In genomic region chr17:77995146-77995852, GRCh38 we compare ENCODE assay signal across 11 cellular contexts. TPM values are rescaled to one million over a fixed set of nuclear protein-coding genes. Genes with fewer than 3 reads are reported as not detected.
DNase-seq lines count a peak whose midpoint lies in the region; ATAC-seq and TF ChIP-seq lines count a peak whose summit lies in the region.
"Had no signal": no experiment of that assay in that cellular context is flagged by ENCODE, and none has a peak within 500 bp of the region (broad histone marks: within the 10 kb centered on the region; RNA-seq: fewer than 3 reads in every experiment).

No MANE protein-coding gene starts in this region.

- H3K9me3 ChIP-seq in stomach, result no peaks in the 10 kb centered on the region

- no peaks in the 10 kb centered on the region for H3K27me3 Mint-ChIP-seq in activated CD8-positive, alpha-beta memory T cell treated with anti-CD3 and anti-CD28 coated beads, Interleukin-2, amount 10 ng/mL, durations not matched to agents 7 days and 5 days
- no peaks in the 10 kb centered on the region for H3K27me3 Mint-ChIP-seq in stimulated activated naive CD8-positive, alpha-beta T cell treated with anti-CD3 and anti-CD28 coated beads, Interleukin-15, amount 100 ng/mL, for 72 hours
- H3K27me3 Mint-ChIP-seq: type B pancreatic cell had no signal

- TF ChIP-seq POLR2A in stomach (IDR thresholded peaks at IDR 0.05), result no peak

- H3K36me3 ChIP-seq in stomach, result no peaks in the 10 kb centered on the region

- H3K27ac Mint-ChIP-seq in activated CD8-positive, alpha-beta memory T cell treated with anti-CD3 and anti-CD28 coated beads, Interleukin-2, amount 10 ng/mL, durations not matched to agents 7 days and 5 days, result no peak overlapping the region
- H3K27ac Mint-ChIP-seq in activated naive CD4-positive, alpha-beta T cell treated with anti-CD3 and anti-CD28 coated beads, Interleukin-2, amount 50 U/mL, for 72 hours, result peak overlapping the region in 1 of 2 donors; percentile 58
- H3K27ac Mint-ChIP-seq in stimulated activated naive CD8-positive, alpha-beta T cell treated with anti-CD3 and anti-CD28 coated beads, Interleukin-15, amount 100 ng/mL, for 72 hours, result peak overlapping the region; percentile 45 to 83
- H3K27ac Mint-ChIP-seq: type B pancreatic cell had no signal

- H3K27me3 ChIP-seq in stomach, result no peaks in the 10 kb centered on the region

- no peak overlapping the region for H3K4me3 ChIP-seq in stomach

- no peak for TF ChIP-seq CTCF in stomach (IDR thresholded peaks at IDR 0.05)

- CTCF ChIA-PET in activated CD8-positive, alpha-beta memory T cell treated with anti-CD3 and anti-CD28 coated beads, Interleukin-2, amount 10 ng/mL, durations not matched to agents 7 days and 5 days (lab: Charles Lee), result no interaction called here

- no peak for TF ChIP-seq EP300 in stomach (IDR thresholded peaks at IDR 0.05)

- H3K27ac ChIP-seq in stomach, result no peak overlapping the region
- H3K27ac ChIP-seq: HL-60 had no signal

- H3K36me3 Mint-ChIP-seq in activated CD8-positive, alpha-beta memory T cell treated with anti-CD3 and anti-CD28 coated beads, Interleukin-2, amount 10 ng/mL, durations not matched to agents 7 days and 5 days, result peaks cover 2% of the 10 kb centered on the region
- H3K36me3 Mint-ChIP-seq in activated naive CD4-positive, alpha-beta T cell treated with anti-CD3 and anti-CD28 coated beads, Interleukin-2, amount 50 U/mL, for 72 hours, result peaks cover 0 to 6% of the 10 kb centered on the region in 2 donors

- H3K4me3 Mint-ChIP-seq in activated CD8-positive, alpha-beta memory T cell treated with anti-CD3 and anti-CD28 coated beads, Interleukin-2, amount 10 ng/mL, durations not matched to agents 7 days and 5 days, result no peak overlapping the region
- H3K4me3 Mint-ChIP-seq in stimulated activated naive CD8-positive, alpha-beta T cell treated with anti-CD3 and anti-CD28 coated beads, Interleukin-15, amount 100 ng/mL, for 72 hours, result peak overlapping the region; percentile 14 to 48
- H3K4me3 Mint-ChIP-seq: type B pancreatic cell had no signal

- 47 to 62% (median 54%) methylated on average over 6 of the region's 6 CpGs for WGBS in stomach, 5 donors

- DNase-seq in activated CD8-positive, alpha-beta memory T cell treated with anti-CD3 and anti-CD28 coated beads, Interleukin-2, amount 50 U/mL, for 48 hours, result peak; percentile 58
- no peak for DNase-seq in activated CD8-positive, alpha-beta memory T cell treated with anti-CD3 and anti-CD28 coated beads, Interleukin-2, amount 10 ng/mL, durations not matched to agents 7 days and 5 days
- peak in 1 of 2 donors; percentile 12 for DNase-seq in activated naive CD4-positive, alpha-beta T cell treated with anti-CD3 and anti-CD28 coated beads, Interleukin-2, amount 50 U/mL, for 72 hours (ENCODE audit: low spot score in 2 of 2)
- DNase-seq in left lobe of liver (ENCODE audit: low spot score) (peak; percentile 80), COLO668 (lab: John Stamatoyannopoulos, UW; ENCODE audit: unreplicated experiment) (no peak), stomach (no peak), SK-N-DZ (ENCODE audit: low spot score) (no peak)
- peak in 1 of 2 donors; percentile 15 for DNase-seq in stimulated activated naive CD8-positive, alpha-beta T cell treated with anti-CD3 and anti-CD28 coated beads, Interleukin-15, amount 100 ng/mL, for 72 hours
- DNase-seq: PC-3 had no signal

- ATAC-seq in activated CD8-positive, alpha-beta memory T cell treated with anti-CD3 and anti-CD28 coated beads, Interleukin-2, amount 10 ng/mL, durations not matched to agents 7 days and 5 days, result no peak
- peak; percentile 63 to 71 for ATAC-seq in activated naive CD4-positive, alpha-beta T cell treated with anti-CD3 and anti-CD28 coated beads, Interleukin-2, amount 50 U/mL, for 72 hours
- ATAC-seq in left lobe of liver, result peak; percentile 99
- peak; percentile 81 for ATAC-seq in stimulated activated naive CD8-positive, alpha-beta T cell treated with anti-CD3 and anti-CD28 coated beads, Interleukin-15, amount 100 ng/mL, for 72 hours
- ATAC-seq: PC-3 had no signal

- peaks cover 7% of the 10 kb centered on the region for H3K4me1 Mint-ChIP-seq in activated CD8-positive, alpha-beta memory T cell treated with anti-CD3 and anti-CD28 coated beads, Interleukin-2, amount 10 ng/mL, durations not matched to agents 7 days and 5 days
- peaks cover 58% of the 10 kb centered on the region for H3K4me1 Mint-ChIP-seq in stimulated activated naive CD8-positive, alpha-beta T cell treated with anti-CD3 and anti-CD28 coated beads, Interleukin-15, amount 100 ng/mL, for 72 hours

- H3K9me3 Mint-ChIP-seq in activated CD8-positive, alpha-beta memory T cell treated with anti-CD3 and anti-CD28 coated beads, Interleukin-2, amount 10 ng/mL, durations not matched to agents 7 days and 5 days (ENCODE audit: low read depth), result no peaks in the 10 kb centered on the region
- no peaks in the 10 kb centered on the region for H3K9me3 Mint-ChIP-seq in activated naive CD4-positive, alpha-beta T cell treated with anti-CD3 and anti-CD28 coated beads, Interleukin-2, amount 50 U/mL, for 72 hours
- no peaks in the 10 kb centered on the region for H3K9me3 Mint-ChIP-seq in stimulated activated naive CD8-positive, alpha-beta T cell treated with anti-CD3 and anti-CD28 coated beads, Interleukin-15, amount 100 ng/mL, for 72 hours
- H3K9me3 Mint-ChIP-seq: type B pancreatic cell had no signal

- intact Hi-C loops in stomach (cut with DNase I; ENCODE audit: low total_unique reads), result no loop called here

- peaks cover 5 to 46% (median 28%) of the 10 kb centered on the region in 4 donors for H3K4me1 ChIP-seq in stomach

RNA-seq across cellular contexts. Expression of gene TNRC6C, which starts 36.8 kb away (rescaled TPM):
- 10 to 100 TPM; 24.9 to 39.3 TPM for total RNA-seq in activated CD8-positive, alpha-beta memory T cell treated with anti-CD3 and anti-CD28 coated beads, Interleukin-2, amount 10 ng/mL, durations not matched to agents 7 days and 5 days
- total RNA-seq in activated naive CD4-positive, alpha-beta T cell treated with anti-CD3 and anti-CD28 coated beads, Interleukin-2, amount 50 U/mL, for 72 hours, result 10 to 100 TPM; 13.4 to 28.8 TPM
- total RNA-seq in left lobe of liver (11.0 TPM), stomach (10 to 100 TPM in 4 of 5 donors, 1 to 10 TPM in 1; 2.9 to 64.8 (median 18.9) TPM)
- polyA plus RNA-seq in stomach, result 1 to 10 TPM in 2 of 3 donors, under 1 TPM in 1; 0.92 to 1.9 (median 1.8) TPM
- polyA plus RNA-seq in SK-N-DZ (2014; cell fraction: cytosol; rRNA removed), result 2.5 and 2.7 TPM in 2 replicates
- polyA plus RNA-seq in SK-N-DZ (2014; cell fraction: nucleus; rRNA removed), result 2.1 and 4.6 TPM in 2 replicates

Comparison
In these comparisons a context has a peak if more than half of its experiments do, and no peak if none do; other contexts are left out.
1. DNase-seq: peak in activated CD8-positive, alpha-beta memory T cell treated with anti-CD3 and anti-CD28 coated beads, Interleukin-2, amount 50 U/mL, for 48 hours (single experiment) and left lobe of liver (single experiment); none in activated CD8-positive, alpha-beta memory T cell treated with anti-CD3 and anti-CD28 coated beads, Interleukin-2, amount 10 ng/mL, durations not matched to agents 7 days and 5 days (single experiment), COLO668 (single experiment), stomach (single experiment) and SK-N-DZ (single experiment).